Comparison of ENCODE assay signal across 15 cellular contexts in the genomic region with DNA sequence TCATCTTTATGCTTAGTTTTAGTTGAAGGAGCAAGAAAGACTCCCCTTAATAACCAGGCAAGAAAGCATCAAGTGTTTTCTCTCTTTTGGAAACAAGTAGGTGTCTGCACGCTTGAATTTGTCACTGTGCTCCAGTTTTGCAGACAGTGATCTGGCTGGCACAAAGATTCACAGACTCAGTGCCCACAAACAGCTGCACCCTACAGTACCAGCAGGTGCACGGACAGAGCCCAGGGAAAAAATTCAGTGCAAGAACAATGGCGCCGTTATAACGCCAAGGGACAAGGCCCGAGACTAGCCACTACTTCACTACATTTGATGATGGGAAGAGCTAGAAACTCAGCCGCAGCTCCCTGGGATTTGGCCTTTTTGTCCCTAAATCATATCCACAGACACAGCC.
A peak's percentile ranks its signal among the peaks of the same experiment; 100 is the strongest.
DNase-seq lines count a peak whose midpoint lies in the region; ATAC-seq lines count a peak whose summit lies in the region.
"Had no signal": no experiment of that assay in that cellular context is flagged by ENCODE, and none has a peak within 500 bp of the region (broad histone marks: within the 10 kb centered on the region; RNA-seq: fewer than 3 reads in every experiment).

No MANE protein-coding gene starts in this region.

- H3K27ac ChIP-seq in cingulate gyrus (ENCODE audit: low read depth, low read length) (peak overlapping the region; percentile 87), muscle layer of duodenum (ENCODE audit: low read length) (peak overlapping the region; percentile 41)
- H3K27ac ChIP-seq: heart right ventricle, neutrophil, VCaP had no signal

- ATAC-seq in HG02623 (IDR thresholded peaks at IDR 0.05; ENCODE audit: unreplicated experiment) = no peak
- ATAC-seq in GM18502 (IDR thresholded peaks at IDR 0.05; ENCODE audit: poor library complexity, unreplicated experiment) = no peak
- ATAC-seq: heart right ventricle, left ventricle myocardium superior, Panc1 had no signal

- peak; percentile 91 for DNase-seq in Ammon's horn (ENCODE audit: low spot score)
- peak; percentile 11 for DNase-seq in NCI-H1105 (lab: John Stamatoyannopoulos, UW)
- DNase-seq in stimulated activated naive CD4-positive, alpha-beta T cell (lab: John Stamatoyannopoulos, UW) = no peak
- DNase-seq in hepatic stellate cell (ENCODE audit: low spot score) = no peak
- DNase-seq: heart right ventricle, left ventricle myocardium superior, NCI-H2227 treated with DMSO at 0.1 percent for 48 hours had no signal

- H3K36me3 ChIP-seq in muscle layer of duodenum (ENCODE audit: control insufficient read depth in 1 of 2, insufficient read depth in 2 of 2, low read length in 2 of 2) = no peaks in the 10 kb centered on the region
- H3K36me3 ChIP-seq: neutrophil had no signal

- H3K9me3 ChIP-seq in muscle layer of duodenum (ENCODE audit: control insufficient read depth in 1 of 2, low read length in 2 of 2) = no peaks in the 10 kb centered on the region
- H3K9me3 ChIP-seq: heart right ventricle, neutrophil, thoracic aorta had no signal

- no peak overlapping the region for H3K4me3 ChIP-seq in muscle layer of duodenum (ENCODE audit: low read depth in 1 of 2, low read length in 2 of 2)
- H3K4me3 ChIP-seq: heart right ventricle, thoracic aorta had no signal

- H3K27me3 ChIP-seq in muscle layer of duodenum (ENCODE audit: low read depth, low read length) = no peaks in the 10 kb centered on the region
- H3K27me3 ChIP-seq: heart right ventricle, neutrophil had no signal

- peaks cover 0 to 41% of the 10 kb centered on the region in 2 donors for H3K4me1 ChIP-seq in muscle layer of duodenum (ENCODE audit: control insufficient read depth in 1 of 2, insufficient read depth in 2 of 2, low read length in 2 of 2)

Comparison
In these comparisons a context has a peak if more than half of its experiments do, and no peak if none do; other contexts are left out.
1. DNase-seq: peak in Ammon's horn (single experiment) and NCI-H1105 (single experiment); none in stimulated activated naive CD4-positive, alpha-beta T cell (0 of 6) and hepatic stellate cell (single experiment).